23 cellular contexts compared by ENCODE assay signal in genomic region chr7:116732788-116733709, GRCh38.
"Had no signal": no experiment of that assay in that cellular context is flagged by ENCODE, and none has a peak within 500 bp of the region (broad histone marks: within the 10 kb centered on the region; RNA-seq: fewer than 3 reads in every experiment).

No MANE protein-coding gene starts in this region.

- H3K27me3 ChIP-seq: breast epithelium, esophagus muscularis mucosa, foreskin keratinocyte, neutrophil, spleen, testis, transverse colon had no signal

- DNase-seq: activated CD4-positive, alpha-beta T cell treated with anti-CD3 and anti-CD28 coated beads for 36 hours; activated CD4-positive, CD25-positive, alpha-beta regulatory T cell; activated CD8-positive, alpha-beta memory T cell treated with anti-CD3 and anti-CD28 coated beads, Interleukin-2, amount 10 ng/mL, durations not matched to agents 7 days and 5 days; activated CD8-positive, alpha-beta T cell treated with anti-CD3 and anti-CD28 coated beads, Interleukin-2, amount 10 ng/mL, durations not matched to agents 7 days and 5 days; activated naive CD8-positive, alpha-beta T cell treated with anti-CD3 and anti-CD28 coated beads, Interleukin-2, amount 50 U/mL, for 24 hours; activated T-cell treated with anti-CD3 and anti-CD28 coated beads, Interleukin-2, amount 50 U/mL, for 48 hours; amygdala; endodermal cell; foreskin keratinocyte; kidney glomerular epithelial cell; lower lobe of right lung; mesendoderm; nephron progenitor cell; spleen; stimulated activated naive CD4-positive, alpha-beta T cell treated with Interleukin-2 at 50 U/mL for 16 hours; testis; transverse colon had no signal

- H3K9me3 ChIP-seq: breast epithelium, esophagus muscularis mucosa, lower lobe of right lung, neutrophil, prostate gland, spleen, testis, transverse colon had no signal

- ATAC-seq: activated CD4-positive, alpha-beta T cell treated with anti-CD3 and anti-CD28 coated beads for 36 hours; activated CD8-positive, alpha-beta memory T cell treated with anti-CD3 and anti-CD28 coated beads, Interleukin-2, amount 10 ng/mL, durations not matched to agents 7 days and 5 days; activated CD8-positive, alpha-beta T cell treated with anti-CD3 and anti-CD28 coated beads, Interleukin-2, amount 10 ng/mL, durations not matched to agents 7 days and 5 days; activated naive CD8-positive, alpha-beta T cell treated with anti-CD3 and anti-CD28 coated beads, Interleukin-2, amount 50 U/mL, for 24 hours; foreskin keratinocyte; left lobe of liver; lower lobe of right lung had no signal

- H3K36me3 ChIP-seq: breast epithelium, esophagus muscularis mucosa, lower lobe of right lung, neutrophil, prostate gland, spleen, transverse colon had no signal

- H3K4me1 ChIP-seq: breast epithelium, prostate gland, spleen, testis had no signal

- FAIRE-seq: urothelium cell line had no signal

- H3K27ac ChIP-seq: breast epithelium, esophagus muscularis mucosa, foreskin keratinocyte, lower lobe of right lung, neutrophil, prostate gland, spleen, testis, transverse colon had no signal

- H3K4me3 ChIP-seq: breast epithelium, esophagus muscularis mucosa, lower lobe of right lung, prostate gland, spleen, testis, transverse colon had no signal
